Comparison of ENCODE assay signal across 26 cellular contexts in the genomic region with DNA sequence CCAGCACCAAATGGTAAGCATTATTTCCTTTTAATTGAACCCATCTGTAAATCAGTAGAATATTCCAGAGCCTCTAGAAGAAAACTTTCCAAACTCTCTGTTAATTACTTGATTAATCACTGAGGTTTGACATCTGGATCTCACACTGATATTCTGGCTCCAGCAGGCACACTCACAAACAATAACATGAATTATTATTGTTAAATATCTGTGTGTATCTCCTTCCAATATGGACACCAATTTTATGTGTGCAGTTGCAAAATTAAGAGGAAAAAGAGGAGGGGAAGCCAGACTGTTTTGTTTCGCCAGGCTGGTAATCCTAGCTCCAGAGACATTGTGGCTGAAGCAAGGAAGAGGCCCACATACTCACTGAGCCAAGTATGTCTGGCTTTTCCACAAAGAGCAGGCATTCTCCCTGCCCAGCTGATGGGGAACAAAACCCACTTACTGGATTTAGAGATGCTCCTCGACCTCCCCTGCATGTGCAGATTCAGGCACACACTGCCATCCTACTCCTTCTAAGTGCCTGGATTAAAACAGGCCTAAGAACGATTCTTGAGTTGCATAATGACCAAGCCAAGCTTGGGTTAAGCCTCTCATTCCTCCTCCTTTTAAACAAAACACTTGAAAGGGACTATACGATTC.
A peak's percentile ranks its signal among the peaks of the same experiment; 100 is the strongest.
DNase-seq lines count a peak whose midpoint lies in the region; ATAC-seq and TF ChIP-seq lines count a peak whose summit lies in the region.
"Had no signal": no experiment of that assay in that cellular context is flagged by ENCODE, and none has a peak within 500 bp of the region (broad histone marks: within the 10 kb centered on the region; RNA-seq: fewer than 3 reads in every experiment).

No MANE protein-coding gene starts in this region.

- no peak overlapping the region for H2BK15ac ChIP-seq in neuronal stem cell (ENCODE audit: low read length)

- no peak overlapping the region for H2BK5ac ChIP-seq in neuronal stem cell (ENCODE audit: low read length)

- no peaks in the 10 kb centered on the region for H3K79me2 ChIP-seq in OCI-LY3 (ENCODE audit: low read length)

- H3K36me3 ChIP-seq in OCI-LY3 (replicated peaks; ENCODE audit: low read depth, low read length): peaks cover 3% of the 10 kb centered on the region
- H3K36me3 ChIP-seq in neuronal stem cell (replicated peaks in 1 of 2; ENCODE audit: control insufficient read depth in 2 of 2, insufficient read depth in 2 of 2, low read length in 2 of 2): no peaks in the 10 kb centered on the region
- H3K36me3 ChIP-seq: colonic mucosa, tibial artery had no signal

- H2BK12ac ChIP-seq in neuronal stem cell (ENCODE audit: low read length): no peak overlapping the region

- no peak overlapping the region for H2AK5ac ChIP-seq in neuronal stem cell (ENCODE audit: low read depth, low read length)

- ATAC-seq in HG03159 (IDR thresholded peaks at IDR 0.05; ENCODE audit: unreplicated experiment): no peak
- ATAC-seq: naive thymus-derived CD8-positive, alpha-beta T cell had no signal

- no peak overlapping the region for H3K14ac ChIP-seq in neuronal stem cell (ENCODE audit: low read length)

- H3K9ac ChIP-seq in OCI-LY3 (ENCODE audit: low read length) (peak overlapping the region; percentile 27; the same call in 1 of the 2 replicates), neuronal stem cell (ENCODE audit: low read depth, low read length, poor library complexity) (no peak overlapping the region)

- TF ChIP-seq CTCF in OCI-LY3 (IDR thresholded peaks at IDR 0.05; ENCODE audit: low read depth, low read length): no peak
- no peak for TF ChIP-seq CTCF in fibroblast of mammary gland (conservative IDR thresholded peaks at IDR 0.05; ENCODE audit: control insufficient read depth, insufficient read depth, low read depth, low read length)

- no peak overlapping the region for H3K4ac ChIP-seq in neuronal stem cell (ENCODE audit: low read length)

- no peaks in the 10 kb centered on the region for H3K27me3 ChIP-seq in OCI-LY3 (ENCODE audit: low read depth, low read length)
- no peaks in the 10 kb centered on the region for H3K27me3 ChIP-seq in neuronal stem cell (ENCODE audit: control insufficient read depth in 3 of 3, insufficient read depth in 3 of 3, low read depth in 1 of 3, low read length in 3 of 3)
- H3K27me3 ChIP-seq: colonic mucosa, tibial artery had no signal

- no peak overlapping the region for H3K18ac ChIP-seq in neuronal stem cell (ENCODE audit: low read length)

- no peaks in the 10 kb centered on the region for H4K20me1 ChIP-seq in OCI-LY3 (ENCODE audit: insufficient read depth, low read length)

- H3K27ac ChIP-seq in OCI-LY3 (ENCODE audit: low read length) (peak overlapping the region; percentile 52), neuronal stem cell (replicated peaks; ENCODE audit: low read length) (no peak overlapping the region)
- H3K27ac ChIP-seq: colonic mucosa had no signal

- H3K9me3 ChIP-seq in OCI-LY3 (ENCODE audit: insufficient read depth, low read length): no peaks in the 10 kb centered on the region
- H3K9me3 ChIP-seq in neuronal stem cell (replicated peaks in 1 of 2; ENCODE audit: control insufficient read depth in 2 of 2, insufficient read depth in 1 of 2, low read depth in 1 of 2, low read length in 2 of 2): peaks cover 0 to 3% of the 10 kb centered on the region in 2 donors
- H3K9me3 ChIP-seq: Caco-2, colonic mucosa, tibial artery had no signal

- DNase-seq in AG20443 (ENCODE audit: low spot score) (peak; percentile 34), fibroblast of mammary gland (ENCODE audit: low read depth) (peak; percentile 6), neuronal stem cell (ENCODE audit: low spot score) (no peak), HuH-7.5 (ENCODE audit: low spot score) (no peak), NCI-H1105 (lab: John Stamatoyannopoulos, UW) (no peak)
- DNase-seq: ACHN; activated B cell treated with CpG ODN at 0.5 μM for 24 hours; activated CD4-positive, alpha-beta T cell treated with anti-CD3 and anti-CD28 coated beads, Interleukin-2, amount 50 U/mL, for 1 hour; activated naive CD4-positive, alpha-beta T cell treated with anti-CD3 and anti-CD28 coated beads, Interleukin-2, amount 10 ng/mL, durations not matched to agents 7 days and 5 days; amniotic stem cell; C1 segment of cervical spinal cord; Caco-2; colonic mucosa; DMS79; effector CD8-positive, alpha-beta T cell; GF-D8; Kasumi-1; midbrain; naive thymus-derived CD8-positive, alpha-beta T cell; NCI-H1694; NCI-H2171 treated with DMSO at 0.1 percent for 48 hours; NCI-H526; SIG-M5; tibial artery had no signal

- peaks cover 59% of the 10 kb centered on the region for H3K4me1 ChIP-seq in OCI-LY3 (ENCODE audit: low read length)
- H3K4me1 ChIP-seq in neuronal stem cell (ENCODE audit: control insufficient read depth in 2 of 2, insufficient read depth in 1 of 2, low read depth in 1 of 2, low read length in 2 of 2): peaks cover 0 to 1% of the 10 kb centered on the region in 2 donors
- H3K4me1 ChIP-seq: colonic mucosa had no signal

- H3K79me1 ChIP-seq in neuronal stem cell (ENCODE audit: low read depth, low read length): no peaks in the 10 kb centered on the region

- H4K8ac ChIP-seq in neuronal stem cell (ENCODE audit: low read depth, low read length): no peak overlapping the region

- no peak overlapping the region for H3K23ac ChIP-seq in neuronal stem cell (ENCODE audit: low read depth, low read length, poor library complexity)

- peak overlapping the region; percentile 25; the same call in 1 of the 2 replicates for H3K4me3 ChIP-seq in OCI-LY3 (ENCODE audit: low read length)
- no peak overlapping the region for H3K4me3 ChIP-seq in fibroblast of mammary gland (ENCODE audit: control insufficient read depth, low read depth, low read length)
- no peak overlapping the region for H3K4me3 ChIP-seq in neuronal stem cell (ENCODE audit: low read length in 2 of 2)
- H3K4me3 ChIP-seq: colonic mucosa, tibial artery had no signal

- no peak overlapping the region for H2BK120ac ChIP-seq in neuronal stem cell (ENCODE audit: low read depth, low read length)

- H3K4me2 ChIP-seq in OCI-LY3 (ENCODE audit: low read length) (peak overlapping the region; percentile 73), neuronal stem cell (ENCODE audit: insufficient read depth, low read length, poor library complexity, severe bottlenecking) (no peak overlapping the region)

- H2AFZ ChIP-seq in OCI-LY3 (ENCODE audit: low read depth, low read length): no peak overlapping the region
- peak overlapping the region; percentile 21 for H2AFZ ChIP-seq in neuronal stem cell (ENCODE audit: low read length)

- no CpG with 5 or more reads among the region's 4 CpGs for WGBS in neuronal stem cell (ENCODE audit: extremely low coverage in 2 of 2, insufficient read length in 2 of 2, insufficient replicate concordance in 1 of 2), 2 donors

- no peak overlapping the region for H4K91ac ChIP-seq in neuronal stem cell (ENCODE audit: low read depth, low read length, poor library complexity)

Comparison
In these comparisons a context has a peak if more than half of its experiments do, and no peak if none do; other contexts are left out.
1. DNase-seq: peak in AG20443 (single experiment) and fibroblast of mammary gland (single experiment); none in neuronal stem cell (single experiment), HuH-7.5 (single experiment) and NCI-H1105 (single experiment).